1 cellular context compared by ENCODE assay signal in the genomic region with DNA sequence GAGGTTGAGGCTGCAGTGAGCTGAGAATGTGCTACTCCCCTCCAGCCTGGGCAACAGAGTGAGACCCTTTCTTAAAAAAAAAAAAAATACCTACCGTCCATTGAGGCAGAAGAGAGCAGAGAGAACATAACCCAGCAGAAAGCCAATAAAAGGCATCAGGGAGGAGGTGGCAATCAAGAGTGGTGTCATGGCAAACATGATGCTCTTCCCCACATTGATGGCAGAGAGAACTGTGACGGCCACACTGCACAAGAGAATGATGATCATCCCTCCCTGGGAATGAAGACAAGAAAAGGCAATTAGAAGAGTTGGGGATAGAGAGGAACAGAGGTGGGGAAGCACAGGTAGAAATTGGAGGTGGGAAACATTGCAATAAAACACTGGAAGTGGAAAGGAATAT.
A peak's percentile ranks its signal among the peaks of the same experiment; 100 is the strongest.
TF ChIP-seq lines count a peak whose summit lies in the region.

No MANE protein-coding gene starts in this region.

TF ChIP-seq in GM23338, 12 proteins besides CTCF, POLR2A, EP300 and RAD21:
- no peak for TF ChIP-seq EZH2 (IDR thresholded peaks at IDR 0.05; ENCODE audit: low read depth, unreplicated experiment)
- TF ChIP-seq POLR2AphosphoS5 (IDR thresholded peaks at IDR 0.05; ENCODE audit: low read depth) = 0 out of 2 replicates have a peak, but pooled peaks have one; percentile 20
- TF ChIP-seq, protein P1, sequence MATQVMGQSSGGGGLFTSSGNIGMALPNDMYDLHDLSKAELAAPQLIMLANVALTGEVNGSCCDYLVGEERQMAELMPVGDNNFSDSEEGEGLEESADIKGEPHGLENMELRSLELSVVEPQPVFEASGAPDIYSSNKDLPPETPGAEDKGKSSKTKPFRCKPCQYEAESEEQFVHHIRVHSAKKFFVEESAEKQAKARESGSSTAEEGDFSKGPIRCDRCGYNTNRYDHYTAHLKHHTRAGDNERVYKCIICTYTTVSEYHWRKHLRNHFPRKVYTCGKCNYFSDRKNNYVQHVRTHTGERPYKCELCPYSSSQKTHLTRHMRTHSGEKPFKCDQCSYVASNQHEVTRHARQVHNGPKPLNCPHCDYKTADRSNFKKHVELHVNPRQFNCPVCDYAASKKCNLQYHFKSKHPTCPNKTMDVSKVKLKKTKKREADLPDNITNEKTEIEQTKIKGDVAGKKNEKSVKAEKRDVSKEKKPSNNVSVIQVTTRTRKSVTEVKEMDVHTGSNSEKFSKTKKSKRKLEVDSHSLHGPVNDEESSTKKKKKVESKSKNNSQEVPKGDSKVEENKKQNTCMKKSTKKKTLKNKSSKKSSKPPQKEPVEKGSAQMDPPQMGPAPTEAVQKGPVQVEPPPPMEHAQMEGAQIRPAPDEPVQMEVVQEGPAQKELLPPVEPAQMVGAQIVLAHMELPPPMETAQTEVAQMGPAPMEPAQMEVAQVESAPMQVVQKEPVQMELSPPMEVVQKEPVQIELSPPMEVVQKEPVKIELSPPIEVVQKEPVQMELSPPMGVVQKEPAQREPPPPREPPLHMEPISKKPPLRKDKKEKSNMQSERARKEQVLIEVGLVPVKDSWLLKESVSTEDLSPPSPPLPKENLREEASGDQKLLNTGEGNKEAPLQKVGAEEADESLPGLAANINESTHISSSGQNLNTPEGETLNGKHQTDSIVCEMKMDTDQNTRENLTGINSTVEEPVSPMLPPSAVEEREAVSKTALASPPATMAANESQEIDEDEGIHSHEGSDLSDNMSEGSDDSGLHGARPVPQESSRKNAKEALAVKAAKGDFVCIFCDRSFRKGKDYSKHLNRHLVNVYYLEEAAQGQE (IDR thresholded peaks at IDR 0.05; ENCODE audit: unreplicated experiment) = no peak
- TF ChIP-seq JUNB (IDR thresholded peaks at IDR 0.05; ENCODE audit: unreplicated experiment) = no peak
- no peak for TF ChIP-seq ZNF331 (CRISPR knock-in tag; IDR thresholded peaks at IDR 0.05; ENCODE audit: low read depth)
- no peak for TF ChIP-seq ZNF114 (CRISPR knock-in tag; IDR thresholded peaks at IDR 0.05)
- TF ChIP-seq, protein P2, sequence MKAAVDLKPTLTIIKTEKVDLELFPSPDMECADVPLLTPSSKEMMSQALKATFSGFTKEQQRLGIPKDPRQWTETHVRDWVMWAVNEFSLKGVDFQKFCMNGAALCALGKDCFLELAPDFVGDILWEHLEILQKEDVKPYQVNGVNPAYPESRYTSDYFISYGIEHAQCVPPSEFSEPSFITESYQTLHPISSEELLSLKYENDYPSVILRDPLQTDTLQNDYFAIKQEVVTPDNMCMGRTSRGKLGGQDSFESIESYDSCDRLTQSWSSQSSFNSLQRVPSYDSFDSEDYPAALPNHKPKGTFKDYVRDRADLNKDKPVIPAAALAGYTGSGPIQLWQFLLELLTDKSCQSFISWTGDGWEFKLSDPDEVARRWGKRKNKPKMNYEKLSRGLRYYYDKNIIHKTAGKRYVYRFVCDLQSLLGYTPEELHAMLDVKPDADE (IDR thresholded peaks at IDR 0.05) = no peak
- no peak for TF ChIP-seq CREB1 (CRISPR knock-in tag; IDR thresholded peaks at IDR 0.05; ENCODE audit: low read depth)
- TF ChIP-seq EZH2phosphoT487 (IDR thresholded peaks at IDR 0.05; ENCODE audit: unreplicated experiment) = no peak
